Comparison of ENCODE assay signal across 8 cellular contexts in the genomic region with DNA sequence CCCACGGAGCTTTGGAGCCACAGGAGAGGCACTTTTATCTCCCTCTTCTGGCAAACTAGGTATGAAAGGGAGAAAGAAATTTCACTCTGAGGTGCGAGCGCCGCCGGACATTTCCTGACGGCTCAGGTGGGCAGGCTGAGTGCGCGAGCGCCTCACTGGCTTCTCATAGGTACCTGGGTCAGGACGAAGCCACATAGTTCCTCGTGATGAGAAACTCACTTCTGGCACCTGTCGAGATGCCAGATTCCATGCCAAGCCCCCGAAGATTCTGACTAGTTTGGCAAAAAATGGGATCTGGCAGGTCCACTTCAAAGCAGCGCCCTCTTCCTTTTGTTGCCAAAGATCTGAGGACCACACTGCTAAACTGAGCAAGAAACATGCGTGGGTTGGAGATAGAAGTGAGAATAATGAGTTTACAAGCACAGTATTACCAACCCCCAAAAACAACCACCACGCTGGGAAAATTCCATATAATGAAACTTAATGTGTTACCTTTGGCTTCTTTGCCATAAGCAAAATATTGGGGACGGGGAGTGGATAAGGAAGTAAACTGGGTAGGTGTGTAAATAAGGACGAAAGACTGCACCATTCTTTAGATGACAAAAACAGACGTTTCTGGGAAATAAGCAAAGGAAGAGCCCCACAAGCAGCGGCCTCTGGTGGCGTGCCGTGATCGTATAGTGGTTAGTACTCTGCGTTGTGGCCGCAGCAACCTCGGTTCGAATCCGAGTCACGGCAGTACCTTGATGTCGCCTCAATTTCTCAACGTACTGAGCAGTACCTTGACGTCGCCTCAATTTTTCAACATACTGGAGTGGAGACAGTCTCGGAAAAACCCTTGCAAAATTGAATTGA.
DNase-seq lines count a peak whose midpoint lies in the region; ATAC-seq and TF ChIP-seq lines count a peak whose summit lies in the region.

No MANE protein-coding gene starts in this region.

- TF ChIP-seq CTCF in OCI-LY3 (IDR thresholded peaks at IDR 0.05; ENCODE audit: low read depth, low read length) (peak; percentile 35), neural cell (IDR thresholded peaks at IDR 0.05; ENCODE audit: poor library complexity, severe bottlenecking) (peak; percentile 58)

- TF ChIP-seq RAD21 in neural cell (conservative IDR thresholded peaks at IDR 0.05), result peak; percentile 28

- H2AFZ ChIP-seq in OCI-LY3 (ENCODE audit: low read depth, low read length) (peak overlapping the region; percentile 89), neural cell (ENCODE audit: low read depth, low read length) (no peak overlapping the region)

- ATAC-seq in HG03354 (IDR thresholded peaks at IDR 0.05; ENCODE audit: poor library complexity, severe bottlenecking, unreplicated experiment), result peak; percentile 59

- H3K79me2 ChIP-seq in OCI-LY3 (ENCODE audit: low read length) (no peaks in the 10 kb centered on the region), neural cell (replicated peaks; ENCODE audit: insufficient read depth, low read length) (no peaks in the 10 kb centered on the region)

- TF ChIP-seq EP300 in neural cell (conservative IDR thresholded peaks at IDR 0.05; ENCODE audit: poor library complexity, severe bottlenecking), result no peak

- H4K20me1 ChIP-seq in OCI-LY3 (ENCODE audit: insufficient read depth, low read length) (no peaks in the 10 kb centered on the region), neural cell (ENCODE audit: insufficient read depth) (no peaks in the 10 kb centered on the region)

- peak overlapping the region; percentile 29; the same call in 1 of the 2 replicates for H3K27ac ChIP-seq in OCI-LY3 (ENCODE audit: low read length)
- no peak overlapping the region for H3K27ac ChIP-seq in neural cell (ENCODE audit: low read length)
- H3K27ac ChIP-seq in stomach smooth muscle (ENCODE audit: low read length), result no peak overlapping the region

- H3F3A ChIP-seq in neural cell (ENCODE audit: insufficient read depth, low read length, poor library complexity, severe bottlenecking), result no peaks in the 10 kb centered on the region

- H3K36me3 ChIP-seq in OCI-LY3 (replicated peaks; ENCODE audit: low read depth, low read length) (no peaks in the 10 kb centered on the region), neural cell (ENCODE audit: insufficient read depth, low read length) (no peaks in the 10 kb centered on the region), stomach smooth muscle (ENCODE audit: control insufficient read depth in 2 of 2, insufficient read depth in 2 of 2, low read length in 2 of 2) (no peaks in the 10 kb centered on the region)

- H3K4me3 ChIP-seq in OCI-LY3 (ENCODE audit: low read length), result peak overlapping the region; percentile 87
- H3K4me3 ChIP-seq in neural cell (ENCODE audit: low read length), result peak overlapping the region; percentile 57
- peak overlapping the region; percentile 48 to 71 for H3K4me3 ChIP-seq in stomach smooth muscle (ENCODE audit: low read length in 2 of 2)

- DNase-seq in NCI-H187 (lab: John Stamatoyannopoulos, UW) (peak; percentile 17 to 58), NCI-H187 treated with DMSO at 0.1 percent for 48 hours (lab: John Stamatoyannopoulos, UW) (no peak), fibroblast of gingiva (ENCODE audit: low read depth) (peak; percentile 71)
- DNase-seq in activated T-cell treated with anti-CD3 and anti-CD28 coated beads, Interleukin-2, amount 50 U/mL, for 48 hours, result peak; percentile 87

- H3K9me2 ChIP-seq in neural cell (ENCODE audit: insufficient read depth, low read length), result no peaks in the 10 kb centered on the region

- H3K4me2 ChIP-seq in OCI-LY3 (ENCODE audit: low read length), result peak overlapping the region; percentile 81
- peak overlapping the region; percentile 35 for H3K4me2 ChIP-seq in neural cell (ENCODE audit: low read length)

- H3K4me1 ChIP-seq in OCI-LY3 (ENCODE audit: low read length) (peaks cover 12% of the 10 kb centered on the region), stomach smooth muscle (ENCODE audit: control insufficient read depth, insufficient read depth, low read length) (peaks cover 6% of the 10 kb centered on the region)

- H3K27me3 ChIP-seq in OCI-LY3 (ENCODE audit: low read depth, low read length) (no peaks in the 10 kb centered on the region), neural cell (ENCODE audit: insufficient read depth, low read depth, low read length) (peaks cover 26% of the 10 kb centered on the region), stomach smooth muscle (ENCODE audit: control insufficient read depth in 1 of 2, insufficient read depth in 2 of 2, low read length in 2 of 2) (peaks cover 0 to 3% of the 10 kb centered on the region in 2 donors)

- H3K9me3 ChIP-seq in OCI-LY3 (ENCODE audit: insufficient read depth, low read length), result no peaks in the 10 kb centered on the region
- no peaks in the 10 kb centered on the region for H3K9me3 ChIP-seq in neural cell (ENCODE audit: low read length)
- no peaks in the 10 kb centered on the region for H3K9me3 ChIP-seq in stomach smooth muscle (ENCODE audit: control insufficient read depth in 2 of 2, low read length in 2 of 2)

- H3K9ac ChIP-seq in OCI-LY3 (ENCODE audit: low read length) (peak overlapping the region; percentile 44), neural cell (ENCODE audit: low read length) (no peak overlapping the region), stomach smooth muscle (ENCODE audit: low read length in 2 of 2) (peak overlapping the region; percentile 39 to 51)

TF ChIP-seq in neural cell, 6 proteins besides CTCF, POLR2A, EP300 and RAD21:
- TF ChIP-seq SMC3 (conservative IDR thresholded peaks at IDR 0.05; ENCODE audit: poor library complexity), result peak; percentile 47
- TF ChIP-seq TAF1 (IDR thresholded peaks at IDR 0.05; ENCODE audit: low read depth), result no peak
- TF ChIP-seq MXI1 (conservative IDR thresholded peaks at IDR 0.05; ENCODE audit: poor library complexity, severe bottlenecking), result no peak
- TF ChIP-seq, protein P1, sequence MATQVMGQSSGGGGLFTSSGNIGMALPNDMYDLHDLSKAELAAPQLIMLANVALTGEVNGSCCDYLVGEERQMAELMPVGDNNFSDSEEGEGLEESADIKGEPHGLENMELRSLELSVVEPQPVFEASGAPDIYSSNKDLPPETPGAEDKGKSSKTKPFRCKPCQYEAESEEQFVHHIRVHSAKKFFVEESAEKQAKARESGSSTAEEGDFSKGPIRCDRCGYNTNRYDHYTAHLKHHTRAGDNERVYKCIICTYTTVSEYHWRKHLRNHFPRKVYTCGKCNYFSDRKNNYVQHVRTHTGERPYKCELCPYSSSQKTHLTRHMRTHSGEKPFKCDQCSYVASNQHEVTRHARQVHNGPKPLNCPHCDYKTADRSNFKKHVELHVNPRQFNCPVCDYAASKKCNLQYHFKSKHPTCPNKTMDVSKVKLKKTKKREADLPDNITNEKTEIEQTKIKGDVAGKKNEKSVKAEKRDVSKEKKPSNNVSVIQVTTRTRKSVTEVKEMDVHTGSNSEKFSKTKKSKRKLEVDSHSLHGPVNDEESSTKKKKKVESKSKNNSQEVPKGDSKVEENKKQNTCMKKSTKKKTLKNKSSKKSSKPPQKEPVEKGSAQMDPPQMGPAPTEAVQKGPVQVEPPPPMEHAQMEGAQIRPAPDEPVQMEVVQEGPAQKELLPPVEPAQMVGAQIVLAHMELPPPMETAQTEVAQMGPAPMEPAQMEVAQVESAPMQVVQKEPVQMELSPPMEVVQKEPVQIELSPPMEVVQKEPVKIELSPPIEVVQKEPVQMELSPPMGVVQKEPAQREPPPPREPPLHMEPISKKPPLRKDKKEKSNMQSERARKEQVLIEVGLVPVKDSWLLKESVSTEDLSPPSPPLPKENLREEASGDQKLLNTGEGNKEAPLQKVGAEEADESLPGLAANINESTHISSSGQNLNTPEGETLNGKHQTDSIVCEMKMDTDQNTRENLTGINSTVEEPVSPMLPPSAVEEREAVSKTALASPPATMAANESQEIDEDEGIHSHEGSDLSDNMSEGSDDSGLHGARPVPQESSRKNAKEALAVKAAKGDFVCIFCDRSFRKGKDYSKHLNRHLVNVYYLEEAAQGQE (IDR thresholded peaks at IDR 0.05; ENCODE audit: borderline replicate concordance), result no peak
- no peak for TF ChIP-seq EZH2 (IDR thresholded peaks at IDR 0.05; ENCODE audit: borderline replicate concordance, insufficient read depth, low read length, poor library complexity, severe bottlenecking)
